ENCODE assay signal across 13 cellular contexts in the genomic region with DNA sequence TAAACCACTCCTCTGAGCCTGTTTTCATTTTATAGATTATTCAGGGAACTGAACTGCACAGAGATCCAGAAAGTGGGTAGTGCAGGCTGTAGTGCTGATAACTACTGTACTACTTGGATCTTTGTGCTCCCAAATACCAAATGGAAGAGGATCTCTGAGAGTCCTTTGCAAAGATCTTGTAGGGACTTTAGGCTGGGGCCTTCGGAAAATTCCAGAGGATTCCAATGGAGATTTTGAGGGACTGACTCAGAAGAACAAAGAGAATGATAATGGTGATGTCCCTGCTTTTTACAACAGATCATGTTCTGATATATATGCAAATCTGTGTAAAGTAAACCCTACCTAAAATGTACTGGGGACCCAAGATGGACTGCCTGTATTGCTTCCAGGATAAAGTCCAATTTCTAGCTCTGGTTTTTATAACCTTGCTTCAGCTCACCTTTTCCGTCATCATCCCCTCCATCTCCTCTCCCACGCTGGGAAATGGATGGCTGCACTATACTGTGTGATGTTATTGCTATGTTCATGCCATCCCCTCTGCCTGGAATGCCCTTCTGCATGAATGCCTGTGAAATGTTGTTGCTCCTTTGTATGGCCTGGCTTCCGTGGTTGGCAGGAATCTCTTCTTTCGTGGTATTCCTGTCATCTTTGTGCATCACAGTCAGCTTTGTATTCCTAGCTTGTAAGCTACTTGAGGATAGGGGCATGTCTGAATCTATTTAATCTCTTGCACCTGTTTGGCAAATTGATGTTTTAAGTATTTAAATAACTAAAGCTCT. TPM values are rescaled to one million over a fixed set of nuclear protein-coding genes. Genes with fewer than 3 reads are reported as not detected.
A peak's percentile ranks its signal among the peaks of the same experiment; 100 is the strongest.
DNase-seq lines count a peak whose midpoint lies in the region; FAIRE-seq and TF ChIP-seq lines count a peak whose summit lies in the region.
"Had no signal": no experiment of that assay in that cellular context is flagged by ENCODE, and none has a peak within 500 bp of the region (broad histone marks: within the 10 kb centered on the region; RNA-seq: fewer than 3 reads in every experiment).

No MANE protein-coding gene starts in this region.

- TSS peak; percentile 3 for BruUV-seq in Caco-2 (replicated peaks; lab: Mats Ljungman, UMichigan)

- no peak overlapping the region for H2BK15ac ChIP-seq in mesenchymal stem cell (ENCODE audit: low read depth, poor library complexity, severe bottlenecking)

- no peaks in the 10 kb centered on the region for H3K36me3 Mint-ChIP-seq in Caco-2 (ENCODE audit: insufficient read depth, unreplicated experiment)

- no peak overlapping the region for H3K27ac Mint-ChIP-seq in Caco-2 (ENCODE audit: unreplicated experiment)

- H2AK5ac ChIP-seq in mesenchymal stem cell (ENCODE audit: low read length, severe bottlenecking) = no peak overlapping the region

- no peaks in the 10 kb centered on the region for H3K27me3 Mint-ChIP-seq in Caco-2 (ENCODE audit: insufficient read depth, unreplicated experiment)

- intact Hi-C loops in Caco-2 (cut with micrococcal nuclease; ENCODE audit: unreplicated experiment) = no loop called here

- no peak overlapping the region for H2BK5ac ChIP-seq in mesenchymal stem cell (ENCODE audit: low read depth, low read length, poor library complexity, severe bottlenecking)

- WGBS in mesenchymal stem cell = 84% methylated on average over 4 of the region's 5 CpGs

- no peaks in the 10 kb centered on the region for H3K9me3 ChIP-seq in Caco-2
- H3K9me3 ChIP-seq in mesenchymal stem cell (ENCODE audit: control insufficient read depth, low read length) = no peaks in the 10 kb centered on the region
- no peaks in the 10 kb centered on the region for H3K9me3 ChIP-seq in osteoblast (ENCODE audit: low read depth, low read length)
- H3K9me3 ChIP-seq: sigmoid colon had no signal

- peaks cover 14% of the 10 kb centered on the region for H3K4me1 Mint-ChIP-seq in Caco-2 (ENCODE audit: low read depth, unreplicated experiment)

- CTCF ChIA-PET in Caco-2 (lab: Charles Lee) = no interaction called here

- H3K36me3 ChIP-seq in Caco-2 (ENCODE audit: control insufficient read depth, insufficient read depth, low read length) = peaks cover 1% of the 10 kb centered on the region; the same call in 1 of the 2 replicates
- peaks cover 18 to 31% of the 10 kb centered on the region in 2 experiments for H3K36me3 ChIP-seq in mesenchymal stem cell (ENCODE audit: control insufficient read depth in 1 of 2, insufficient read depth in 2 of 2, low read depth in 1 of 2, low read length in 2 of 2)
- H3K36me3 ChIP-seq in osteoblast (ENCODE audit: insufficient read depth, low read length) = peaks cover 2% of the 10 kb centered on the region

- H2AFZ ChIP-seq in mesenchymal stem cell (ENCODE audit: low read depth, low read length) = no peak overlapping the region
- no peak overlapping the region for H2AFZ ChIP-seq in osteoblast (ENCODE audit: low read length)

- no peaks in the 10 kb centered on the region for H3K9me3 Mint-ChIP-seq in Caco-2 (ENCODE audit: unreplicated experiment)

- H3K4ac ChIP-seq in mesenchymal stem cell (ENCODE audit: low read depth in 1 of 2, low read length in 2 of 2) = no peak overlapping the region

- TF ChIP-seq CTCF in Caco-2 (IDR thresholded peaks at IDR 0.05; ENCODE audit: insufficient read depth in 1 of 2, low read depth in 1 of 2, low read length in 1 of 2, severe bottlenecking in 1 of 2, unreplicated experiment in 1 of 2) (no peak), astrocyte of the cerebellum (IDR thresholded peaks at IDR 0.05; ENCODE audit: low read depth, low read length, missing control alignments) (no peak), osteoblast (IDR thresholded peaks at IDR 0.05; ENCODE audit: extremely low read depth, low read depth, low read length) (no peak)

- H3K27me3 ChIP-seq in Caco-2 (replicated peaks; ENCODE audit: control insufficient read depth, insufficient read depth, low read length) = no peaks in the 10 kb centered on the region
- no peaks in the 10 kb centered on the region for H3K27me3 ChIP-seq in mesenchymal stem cell (ENCODE audit: control insufficient read depth in 1 of 2, insufficient read depth in 1 of 2, low read length in 2 of 2)
- no peaks in the 10 kb centered on the region for H3K27me3 ChIP-seq in osteoblast (ENCODE audit: insufficient read depth, low read length)
- H3K27me3 ChIP-seq: sigmoid colon had no signal

- no peak overlapping the region for H3K4me3 Mint-ChIP-seq in Caco-2 (ENCODE audit: unreplicated experiment)

- H3K14ac ChIP-seq in mesenchymal stem cell (ENCODE audit: low read length in 2 of 2) = no peak overlapping the region

- no peak overlapping the region for H3K9ac ChIP-seq in mesenchymal stem cell (ENCODE audit: low read length)

- H4K8ac ChIP-seq in mesenchymal stem cell (ENCODE audit: low read length) = no peak overlapping the region

- H3K4me3 ChIP-seq in Caco-2 (ENCODE audit: low read depth, low read length) = no peak overlapping the region
- H3K4me3 ChIP-seq in astrocyte of the cerebellum (ENCODE audit: low read depth, low read length) = no peak overlapping the region
- no peak overlapping the region for H3K4me3 ChIP-seq in mesenchymal stem cell (ENCODE audit: insufficient read depth in 1 of 2, low read depth in 1 of 2, low read length in 2 of 2)
- H3K4me3 ChIP-seq in osteoblast (ENCODE audit: insufficient read depth, low read length) = no peak overlapping the region
- H3K4me3 ChIP-seq: sigmoid colon had no signal

- H3K4me1 ChIP-seq in Caco-2 = 0 out of 2 replicates have a peak, but pooled peaks cover 12% of the 10 kb centered on the region
- H3K4me1 ChIP-seq in mesenchymal stem cell (ENCODE audit: control insufficient read depth, insufficient read depth, low read depth, low read length) = peaks cover 2% of the 10 kb centered on the region
- no peaks in the 10 kb centered on the region for H3K4me1 ChIP-seq in osteoblast (ENCODE audit: insufficient read depth, low read length)
- H3K4me1 ChIP-seq: sigmoid colon had no signal

- DNase-seq in Caco-2 = no peak
- peak; percentile 52 for DNase-seq in HK-2 (ENCODE audit: unreplicated experiment)
- peak; percentile 26 for DNase-seq in astrocyte of the cerebellum (ENCODE audit: low read depth)
- DNase-seq in mesenchymal stem cell = no peak
- no peak for DNase-seq in GM19239 (ENCODE audit: insufficient read length, low spot score)
- no peak for DNase-seq in NCI-H2029 treated with DMSO at 0.1 percent for 48 hours (lab: John Stamatoyannopoulos, UW)
- DNase-seq in superior temporal gyrus (ENCODE audit: extremely low spot score) = no peak
- DNase-seq in osteoblast (ENCODE audit: insufficient read length, low spot score, missing footprints) = no peak
- DNase-seq: caudate nucleus, MV-4-11, NCI-H446 treated with DMSO at 0.1 percent for 48 hours, sigmoid colon had no signal

- no peak overlapping the region for H3K23ac ChIP-seq in mesenchymal stem cell (ENCODE audit: low read length in 2 of 2)

- POLR2A ChIA-PET in Caco-2 (lab: Charles Lee) = no interaction called here

- H2BK120ac ChIP-seq in mesenchymal stem cell (ENCODE audit: low read depth, low read length) = no peak overlapping the region

- H4K91ac ChIP-seq in mesenchymal stem cell (ENCODE audit: low read length) = no peak overlapping the region

- H3K79me2 ChIP-seq in osteoblast (ENCODE audit: insufficient read depth, low read length) = no peaks in the 10 kb centered on the region

- in situ Hi-C loops in astrocyte of the cerebellum (cut with HindIII; ENCODE audit: low sequenced_read_pairs) = no loop called here

- H3K18ac ChIP-seq in mesenchymal stem cell (ENCODE audit: low read depth in 1 of 2, low read length in 2 of 2) = no peak overlapping the region

- FAIRE-seq in GM19239 (lab: Jason Lieb, UNC) = no peak
- FAIRE-seq: TTC549 had no signal

- H3K4me2 ChIP-seq in mesenchymal stem cell (ENCODE audit: low read length, poor library complexity, severe bottlenecking) (no peak overlapping the region), osteoblast (ENCODE audit: insufficient read depth, low read length) (no peak overlapping the region)

- no peak overlapping the region for H2BK12ac ChIP-seq in mesenchymal stem cell (ENCODE audit: low read length in 2 of 2)

- no peaks in the 10 kb centered on the region for H4K20me1 ChIP-seq in osteoblast (ENCODE audit: insufficient read depth, low read length)

- H3K79me1 ChIP-seq in mesenchymal stem cell (replicated peaks; ENCODE audit: low read length, poor library complexity, severe bottlenecking) = peaks cover 3% of the 10 kb centered on the region

- H3K27ac ChIP-seq in mesenchymal stem cell (ENCODE audit: low read length, poor library complexity, severe bottlenecking) (peak overlapping the region; percentile 8), osteoblast (ENCODE audit: low read depth, low read length) (no peak overlapping the region)
- H3K27ac ChIP-seq: sigmoid colon had no signal

RNA-seq across cellular contexts. Expression of gene PSMD5, which starts 9.7 kb away (rescaled TPM):
- 53.7 and 68.1 TPM in 2 replicates for total RNA-seq in Caco-2 (2022)
- 28.5 TPM for polyA plus RNA-seq in mesenchymal stem cell (2013, experiment 1 of 2)
- 28.7 TPM for polyA plus RNA-seq in mesenchymal stem cell (2013, experiment 2 of 2)
- total RNA-seq in osteoblast = 32.6 and 34.2 TPM in 2 replicates

RNA-seq across cellular contexts. Expression of gene PHF19, which starts 24.6 kb away (rescaled TPM):
- total RNA-seq in Caco-2 (2022) = 75.9 and 76.3 TPM in 2 replicates
- 16.7 TPM for polyA plus RNA-seq in mesenchymal stem cell (2013, experiment 1 of 2)
- polyA plus RNA-seq in mesenchymal stem cell (2013, experiment 2 of 2) = 15.1 TPM
- total RNA-seq in osteoblast = 13.8 and 16.6 TPM in 2 replicates

RNA-seq across cellular contexts. Expression of gene FBXW2, which starts 59.2 kb away (rescaled TPM):
- total RNA-seq in Caco-2 (2022) (72.7 and 74.3 TPM in 2 replicates), osteoblast (36.9 and 41.0 TPM in 2 replicates)
- 32.7 TPM for polyA plus RNA-seq in mesenchymal stem cell (2013, experiment 1 of 2)
- 31.5 TPM for polyA plus RNA-seq in mesenchymal stem cell (2013, experiment 2 of 2)

Comparison
In these comparisons a context has a peak if more than half of its experiments do, and no peak if none do; other contexts are left out.
1. DNase-seq: peak in HK-2 (single experiment) and astrocyte of the cerebellum (single experiment); none in Caco-2 (0 of 2), mesenchymal stem cell (single experiment), GM19239 (single experiment), NCI-H2029 treated with DMSO at 0.1 percent for 48 hours (single experiment), superior temporal gyrus (single experiment) and osteoblast (single experiment).